ENCODE assay signal across 1 cellular context in genomic region chr7:157854066-157854891, GRCh38.
TF ChIP-seq lines count a peak whose summit lies in the region.

No MANE protein-coding gene starts in this region.

TF ChIP-seq in HepG2, 621 proteins besides CTCF, POLR2A, EP300 and RAD21 (continued from another document and continues in another):
- TF ChIP-seq USF2 (IDR thresholded peaks at IDR 0.05; ENCODE audit: low read depth, low read length) (peak; percentile 31; the same call in 1 of the 2 replicates), USF2 (CRISPR knock-in tag; IDR thresholded peaks at IDR 0.05; ENCODE audit: borderline replicate concordance) (no peak), ZC3H13 (CRISPR knock-in tag; IDR thresholded peaks at IDR 0.05) (0 out of 2 replicates have a peak, but pooled peaks have one; percentile 38), ATRX (CRISPR knock-in tag; IDR thresholded peaks at IDR 0.05; ENCODE audit: borderline replicate concordance) (no peak), KLF13 (CRISPR knock-in tag; IDR thresholded peaks at IDR 0.05) (no peak), ATF6 (CRISPR knock-in tag; conservative IDR thresholded peaks at IDR 0.05) (no peak), SP1 (IDR thresholded peaks at IDR 0.05) (no peak), SP1 (CRISPR knock-in tag; IDR thresholded peaks at IDR 0.05) (no peak), MXD3 (CRISPR knock-in tag; IDR thresholded peaks at IDR 0.05) (no peak), RERE (CRISPR knock-in tag; IDR thresholded peaks at IDR 0.05; ENCODE audit: low read depth) (no peak), ZNF891 (CRISPR knock-in tag; IDR thresholded peaks at IDR 0.05) (no peak; the same call in 1 of the 2 replicates), ZNF660 (CRISPR knock-in tag; IDR thresholded peaks at IDR 0.05; ENCODE audit: borderline replicate concordance, low read depth) (no peak), CENPBD1 (CRISPR knock-in tag; IDR thresholded peaks at IDR 0.05; ENCODE audit: borderline replicate concordance, low read depth) (no peak), HNF1B (CRISPR knock-in tag; IDR thresholded peaks at IDR 0.05) (no peak; the same call in 1 of the 2 replicates), ZFAT (CRISPR knock-in tag; conservative IDR thresholded peaks at IDR 0.05) (no peak), GTF2F1 (IDR thresholded peaks at IDR 0.05; ENCODE audit: low read length) (no peak), ZNF383 (CRISPR knock-in tag; IDR thresholded peaks at IDR 0.05; ENCODE audit: borderline replicate concordance) (no peak), DNMT3B (CRISPR knock-in tag; conservative IDR thresholded peaks at IDR 0.05) (no peak), DBP (CRISPR knock-in tag; IDR thresholded peaks at IDR 0.05; ENCODE audit: not compliant biosample characterization) (no peak), MXD1 (CRISPR knock-in tag; IDR thresholded peaks at IDR 0.05) (no peak), MEIS1 (CRISPR knock-in tag; IDR thresholded peaks at IDR 0.05; ENCODE audit: borderline replicate concordance) (no peak), PREB (CRISPR knock-in tag; IDR thresholded peaks at IDR 0.05) (no peak), ZNF720 (CRISPR knock-in tag; IDR thresholded peaks at IDR 0.05) (no peak), SP2 (CRISPR knock-in tag; IDR thresholded peaks at IDR 0.05) (no peak), HDAC2 (CRISPR knock-in tag; IDR thresholded peaks at IDR 0.05) (peak; percentile 73; the same call in 1 of the 2 replicates), PRDM15 (CRISPR knock-in tag; IDR thresholded peaks at IDR 0.05) (no peak), ZNF354B (CRISPR knock-in tag; IDR thresholded peaks at IDR 0.05) (no peak), ZNF646 (CRISPR knock-in tag; IDR thresholded peaks at IDR 0.05) (no peak), SRSF4 (IDR thresholded peaks at IDR 0.05; ENCODE audit: low read depth, low read length, poor library complexity, severe bottlenecking) (no peak)
